Comparison of ENCODE assay signal across 8 cellular contexts in the genomic region with DNA sequence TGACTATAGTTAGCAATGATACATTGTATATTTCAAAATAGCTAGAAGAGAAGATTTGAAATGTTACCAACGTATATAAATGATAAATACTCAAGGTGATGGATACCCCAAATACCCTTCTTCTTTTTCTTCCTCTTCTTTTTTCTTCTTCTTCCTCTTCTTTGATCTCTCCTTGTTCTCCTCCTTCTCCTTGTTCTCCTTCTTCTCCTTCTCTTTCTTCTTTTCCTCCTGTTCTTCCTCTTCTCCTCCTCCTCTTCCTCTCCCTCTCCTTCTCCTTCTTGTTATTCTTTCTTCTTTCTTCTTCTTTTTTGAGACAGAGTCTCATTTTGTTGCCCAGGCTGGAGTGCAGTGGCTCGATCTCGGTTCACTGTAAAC. TPM values are rescaled to one million over a fixed set of nuclear protein-coding genes. Genes with fewer than 3 reads are reported as not detected.
DNase-seq lines count a peak whose midpoint lies in the region; ATAC-seq and TF ChIP-seq lines count a peak whose summit lies in the region.

No MANE protein-coding gene starts in this region.

- no peak for TF ChIP-seq EP300 in esophagus muscularis mucosa (IDR thresholded peaks at IDR 0.05)
- no peak for TF ChIP-seq EP300 in ovary (IDR thresholded peaks at IDR 0.05)

- peaks cover 0 to 6% (median 0%) of the 10 kb centered on the region in 4 donors for H3K4me1 ChIP-seq in Peyer's patch
- H3K4me1 ChIP-seq in esophagus muscularis mucosa = peaks cover 0 to 19% (median 15%) of the 10 kb centered on the region in 4 donors
- H3K4me1 ChIP-seq in ovary (ENCODE audit: insufficient read depth) = peaks cover 2% of the 10 kb centered on the region
- H3K4me1 ChIP-seq in Caco-2 = no peaks in the 10 kb centered on the region

- WGBS in esophagus muscularis mucosa = 50% methylated on average over 3 of the region's 3 CpGs
- 32 to 53% (median 36%) methylated on average over 3 of the region's 3 CpGs for WGBS in ovary, 3 donors

- H3K9me3 ChIP-seq in Peyer's patch (no peaks in the 10 kb centered on the region), esophagus muscularis mucosa (no peaks in the 10 kb centered on the region), ovary (no peaks in the 10 kb centered on the region), Caco-2 (no peaks in the 10 kb centered on the region; the same call in 1 of the 2 replicates)

- no peak for TF ChIP-seq CTCF in CD14-positive monocyte (IDR thresholded peaks at IDR 0.05)
- no peak for TF ChIP-seq CTCF in Peyer's patch (IDR thresholded peaks at IDR 0.05)
- no peak for TF ChIP-seq CTCF in esophagus muscularis mucosa (IDR thresholded peaks at IDR 0.05)
- TF ChIP-seq CTCF in ovary (IDR thresholded peaks at IDR 0.05) = no peak
- TF ChIP-seq CTCF in Caco-2 (IDR thresholded peaks at IDR 0.05; ENCODE audit: insufficient read depth in 1 of 2, low read depth in 1 of 2, low read length in 1 of 2, severe bottlenecking in 1 of 2, unreplicated experiment in 1 of 2) = no peak

- H3K27ac ChIP-seq in Peyer's patch (no peak overlapping the region), esophagus muscularis mucosa (replicated peaks in 1 of 4) (no peak overlapping the region), ovary (no peak overlapping the region)

- H3K27ac Mint-ChIP-seq in CD14-positive monocyte = peak overlapping the region; percentile 83 to 93 (median 87)
- no peak overlapping the region for H3K27ac Mint-ChIP-seq in Caco-2 (ENCODE audit: unreplicated experiment)

- DNase-seq in CD14-positive monocyte (ENCODE audit: low spot score) = no peak
- DNase-seq in Peyer's patch = no peak
- DNase-seq in esophagus muscularis mucosa (ENCODE audit: extremely low spot score) = no peak
- no peak for DNase-seq in ovary
- no peak for DNase-seq in Caco-2
- no peak for DNase-seq in foreskin melanocyte
- no peak for DNase-seq in ecto neural progenitor cell (ENCODE audit: low spot score)

- H3K27me3 ChIP-seq in Peyer's patch (no peaks in the 10 kb centered on the region), esophagus muscularis mucosa (no peaks in the 10 kb centered on the region), ovary (no peaks in the 10 kb centered on the region), Caco-2 (replicated peaks; ENCODE audit: control insufficient read depth, insufficient read depth, low read length) (no peaks in the 10 kb centered on the region)

- ATAC-seq in HG02884 (IDR thresholded peaks at IDR 0.05; ENCODE audit: unreplicated experiment) = no peak

- H3K27me3 Mint-ChIP-seq in CD14-positive monocyte (ENCODE audit: low read depth in 3 of 3) = peaks cover 0 to 2% (median 0%) of the 10 kb centered on the region in 3 donors
- H3K27me3 Mint-ChIP-seq in Caco-2 (ENCODE audit: insufficient read depth, unreplicated experiment) = peaks cover 3% of the 10 kb centered on the region

- TF ChIP-seq POLR2A in Peyer's patch (IDR thresholded peaks at IDR 0.05) (no peak), esophagus muscularis mucosa (IDR thresholded peaks at IDR 0.05; ENCODE audit: low read depth) (no peak), ovary (IDR thresholded peaks at IDR 0.05) (no peak)

- H3K36me3 ChIP-seq in Peyer's patch = no peaks in the 10 kb centered on the region
- no peaks in the 10 kb centered on the region for H3K36me3 ChIP-seq in esophagus muscularis mucosa
- H3K36me3 ChIP-seq in ovary = no peaks in the 10 kb centered on the region
- no peaks in the 10 kb centered on the region for H3K36me3 ChIP-seq in Caco-2 (ENCODE audit: control insufficient read depth, insufficient read depth, low read length)

- peak overlapping the region in 3 of 4 donors; percentile 66 to 87 (median 71) for H3K4me3 ChIP-seq in Peyer's patch
- H3K4me3 ChIP-seq in esophagus muscularis mucosa = peak overlapping the region; percentile 74 to 91 (median 84)
- H3K4me3 ChIP-seq in ovary = peak overlapping the region; percentile 78
- no peak overlapping the region for H3K4me3 ChIP-seq in Caco-2 (ENCODE audit: low read depth, low read length)

- peaks cover 5 to 27% (median 19%) of the 10 kb centered on the region in 7 donors for H3K9me3 Mint-ChIP-seq in CD14-positive monocyte
- H3K9me3 Mint-ChIP-seq in Caco-2 (ENCODE audit: unreplicated experiment) = peaks cover 17% of the 10 kb centered on the region

- peaks cover 0 to 2% of the 10 kb centered on the region in 2 donors for H3K36me3 Mint-ChIP-seq in CD14-positive monocyte
- H3K36me3 Mint-ChIP-seq in Caco-2 (ENCODE audit: insufficient read depth, unreplicated experiment) = no peaks in the 10 kb centered on the region

- CTCF ChIA-PET in Caco-2 (lab: Charles Lee) = no interaction called here

- intact Hi-C loops in CD14-positive monocyte (cut with micrococcal nuclease) (no loop called here), esophagus muscularis mucosa (cut with DNase I) (loop anchor here (1.0 kb wide), 1 partner anchor 309 kb away; no protein-coding TSS in a partner anchor), ovary (cut with DNase I) (loop anchor here in 3 of 4 donors (5.0 to 10.0 kb wide), 2 partner anchors 308 to 310 kb away; no protein-coding TSS in a partner anchor), Caco-2 (cut with micrococcal nuclease; ENCODE audit: unreplicated experiment) (loop anchor here (1.0 kb wide), 1 partner anchor 309 kb away; no protein-coding TSS in a partner anchor)

- H3K4me1 Mint-ChIP-seq in CD14-positive monocyte = peaks cover 23% of the 10 kb centered on the region
- H3K4me1 Mint-ChIP-seq in Caco-2 (ENCODE audit: low read depth, unreplicated experiment) = no peaks in the 10 kb centered on the region

- POLR2A ChIA-PET in Caco-2 (lab: Charles Lee) = no interaction called here

- peak overlapping the region; percentile 96 to 98 for H3K4me3 Mint-ChIP-seq in CD14-positive monocyte
- no peak overlapping the region for H3K4me3 Mint-ChIP-seq in Caco-2 (ENCODE audit: unreplicated experiment)

- BruUV-seq in Caco-2 (replicated peaks; lab: Mats Ljungman, UMichigan) = no TSS peak

RNA-seq across cellular contexts. Expression of a gene that starts 0.6 kb away (rescaled TPM):
- polyA plus RNA-seq in CD14-positive monocyte (under 1 TPM; 0.46 to 0.48 TPM), ovary (1 to 10 TPM; 4.6 to 9.0 TPM)
- total RNA-seq in Peyer's patch (1 to 10 TPM; 2.5 to 8.8 (median 5.1) TPM), esophagus muscularis mucosa (1 to 10 TPM; 2.8 to 4.6 (median 3.1) TPM), ovary (10 to 100 TPM in 2 of 7 donors, 1 to 10 TPM in 5; 4.2 to 31.8 (median 9.0) TPM), Caco-2 (2022) (2.1 and 4.0 TPM in 2 replicates)

Comparison
In these comparisons a context has a peak if more than half of its experiments do, and no peak if none do; other contexts are left out.
1. intact Hi-C loops: an anchor here in esophagus muscularis mucosa (1.0 kb wide), ovary (5.0 to 10.0 kb wide) and Caco-2 (1.0 kb wide); none called in CD14-positive monocyte.